1 cellular context compared by ENCODE assay signal in genomic region chr20:46359233-46359751, GRCh38.
TF ChIP-seq lines count a peak whose summit lies in the region.

No MANE protein-coding gene starts in this region.

TF ChIP-seq in WTC11, 78 proteins besides CTCF, POLR2A, EP300 and RAD21 (continued from another document):
- no peak for TF ChIP-seq ARID4B (CRISPR knock-in tag; IDR thresholded peaks at IDR 0.05; ENCODE audit: borderline replicate concordance)
- no peak for TF ChIP-seq ZSCAN18 (CRISPR knock-in tag; IDR thresholded peaks at IDR 0.05)
- no peak for TF ChIP-seq IRF2 (CRISPR knock-in tag; IDR thresholded peaks at IDR 0.05; ENCODE audit: borderline replicate concordance, low read depth)
- no peak for TF ChIP-seq USF2 (CRISPR knock-in tag; IDR thresholded peaks at IDR 0.05)
- no peak for TF ChIP-seq TEAD4 (CRISPR knock-in tag; IDR thresholded peaks at IDR 0.05)
- no peak for TF ChIP-seq ZNF281 (CRISPR knock-in tag; IDR thresholded peaks at IDR 0.05)
- TF ChIP-seq TCF7 (CRISPR knock-in tag; IDR thresholded peaks at IDR 0.05; ENCODE audit: low read depth): no peak
- TF ChIP-seq ZNF121 (CRISPR knock-in tag; IDR thresholded peaks at IDR 0.05): no peak
- TF ChIP-seq FOXP4 (CRISPR knock-in tag; IDR thresholded peaks at IDR 0.05): no peak
- TF ChIP-seq ZNF263 (CRISPR knock-in tag; IDR thresholded peaks at IDR 0.05; ENCODE audit: low read depth): no peak
- TF ChIP-seq ZNF671 (CRISPR knock-in tag; IDR thresholded peaks at IDR 0.05): no peak
- TF ChIP-seq PRDM15 (CRISPR knock-in tag; IDR thresholded peaks at IDR 0.05): no peak
- no peak for TF ChIP-seq ZNF232 (CRISPR knock-in tag; IDR thresholded peaks at IDR 0.05)
- TF ChIP-seq ZNF423 (CRISPR knock-in tag; IDR thresholded peaks at IDR 0.05): no peak
- no peak for TF ChIP-seq ZMAT4 (CRISPR knock-in tag; IDR thresholded peaks at IDR 0.05)
